ENCODE assay signal across 8 cellular contexts in the genomic region with DNA sequence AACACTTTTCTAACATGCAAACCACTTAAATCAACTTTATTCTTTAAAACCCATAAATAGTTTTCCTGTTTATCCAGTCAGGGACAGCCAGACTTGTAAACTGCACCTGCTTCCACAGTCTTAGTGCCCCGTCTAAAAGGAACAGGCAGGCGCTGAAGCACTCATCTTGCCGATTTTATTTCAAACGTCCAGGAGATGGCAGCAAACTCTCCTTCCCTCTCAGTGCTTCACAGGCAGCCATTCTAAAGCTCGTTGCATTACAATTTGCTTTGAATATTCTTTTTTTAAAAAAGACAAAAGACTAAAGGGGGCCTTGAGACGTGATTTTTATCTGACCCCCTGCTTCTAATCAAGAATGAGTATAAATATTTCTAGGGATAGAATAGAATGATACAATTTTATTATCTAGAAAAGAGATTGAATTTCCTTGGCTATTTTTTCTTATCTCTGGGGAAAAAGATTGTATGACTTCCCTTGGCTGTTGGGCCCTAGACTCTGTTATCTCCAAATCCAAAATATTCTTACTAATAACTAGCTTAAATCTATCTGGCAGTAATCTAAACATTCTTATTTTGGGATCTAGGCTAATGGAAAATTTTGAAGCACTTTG.
DNase-seq lines count a peak whose midpoint lies in the region; ATAC-seq and TF ChIP-seq lines count a peak whose summit lies in the region.

No MANE protein-coding gene starts in this region.

- WGBS in body of pancreas, 2 donors: 1% methylated on average over 6 of the region's 6 CpGs

- no peaks in the 10 kb centered on the region for H3K4me1 ChIP-seq in A673 (ENCODE audit: insufficient read depth, low read length, poor library complexity, severe bottlenecking)
- peaks cover 7% of the 10 kb centered on the region for H3K4me1 ChIP-seq in body of pancreas

- ATAC-seq in HG02798 (IDR thresholded peaks at IDR 0.05; ENCODE audit: poor library complexity, unreplicated experiment) (peak; percentile 92), body of pancreas (peak; percentile 93)

- no peaks in the 10 kb centered on the region for H3K36me3 ChIP-seq in A673 (ENCODE audit: insufficient read depth, low read length, poor library complexity, severe bottlenecking)
- H3K36me3 ChIP-seq in body of pancreas (replicated peaks in 1 of 2; ENCODE audit: insufficient read depth in 1 of 2, low read depth in 2 of 2): no peaks in the 10 kb centered on the region

- TF ChIP-seq CTCF in A673 (conservative IDR thresholded peaks at IDR 0.05; ENCODE audit: low read depth, low read length) (peak; percentile 70), GM13977 (IDR thresholded peaks at IDR 0.05; ENCODE audit: extremely low read depth, insufficient read depth, missing control alignments) (peak; percentile 61), body of pancreas (IDR thresholded peaks at IDR 0.05) (peak in 6 of 7 experiments; percentile 52 to 82 (median 67))

- DNase-seq in A673 (ENCODE audit: low spot score): peak; percentile 81
- peak; percentile 67 for DNase-seq in GM13977 (ENCODE audit: low spot score)
- DNase-seq in NCI-H1105 treated with DMSO at 0.1 percent for 48 hours (lab: John Stamatoyannopoulos, UW): peak; percentile 60
- DNase-seq in SW480 (ENCODE audit: low spot score): peak; percentile 61
- DNase-seq in body of pancreas: peak; percentile 65 to 75 (median 68)
- peak; percentile 73 for DNase-seq in islet precursor cell
- DNase-seq in stimulated activated CD4-positive, alpha-beta T cell treated with anti-CD3 and anti-CD28 coated beads, Interleukin-2, amount 100 ng/mL, for 24 hours: peak; percentile 36 to 52

- H3K27me3 ChIP-seq in A673 (replicated peaks; ENCODE audit: insufficient read depth, low read depth, low read length, poor library complexity) (no peaks in the 10 kb centered on the region), body of pancreas (no peaks in the 10 kb centered on the region)

- intact Hi-C loops in A673 (cut with micrococcal nuclease; ENCODE audit: unreplicated experiment): loop anchor here (2.0 to 5.0 kb wide), 2 partner anchors 170 to 245 kb away; a partner anchor contains a TSS
- intact Hi-C loops in body of pancreas (cut with DNase I): loop anchor here (5.0 kb wide), 1 partner anchor 245 kb away; no protein-coding TSS in a partner anchor

- H3K4me3 ChIP-seq in A673 (ENCODE audit: low read depth, low read length, poor library complexity, severe bottlenecking) (no peak overlapping the region), body of pancreas (no peak overlapping the region)

- POLR2A ChIA-PET in A673 (lab: Charles Lee; ENCODE audit: low non-redundant PET): no interaction called here

- in situ Hi-C loops in GM13977 (cut with MboI; ENCODE audit: low pct_unique_long_range_greater_than_20kb, low sequenced_read_pairs, unreplicated experiment): loop anchor here (10.0 kb wide), 1 partner anchor 243 kb away; no protein-coding TSS in a partner anchor

- H3K9me3 ChIP-seq in A673 (ENCODE audit: low read depth, low read length, poor library complexity, severe bottlenecking): no peaks in the 10 kb centered on the region
- H3K9me3 ChIP-seq in body of pancreas: no peaks in the 10 kb centered on the region

- no peak for TF ChIP-seq POLR2A in body of pancreas (IDR thresholded peaks at IDR 0.05)

- CTCF ChIA-PET in A673 (lab: Charles Lee): interaction anchor here (0.7 kb wide), 1 partner anchor 61 kb away, joined by 3 read pairs; no protein-coding TSS in a partner anchor

- no TSS peak for BruUV-seq in A673 (replicated peaks; lab: Mats Ljungman, UMichigan)

- H3K27ac ChIP-seq in A673 (ENCODE audit: low read depth, low read length, poor library complexity, severe bottlenecking) (no peak overlapping the region), body of pancreas (no peak overlapping the region)
